ENCODE assay signal across 1 cellular context in genomic region chr3:30233924-30234666, GRCh38.
TF ChIP-seq lines count a peak whose summit lies in the region.

No MANE protein-coding gene starts in this region.

TF ChIP-seq in HepG2, 621 proteins besides CTCF, POLR2A, EP300 and RAD21 (continued from another document):
- TF ChIP-seq NFIB (CRISPR knock-in tag; IDR thresholded peaks at IDR 0.05; ENCODE audit: borderline replicate concordance): no peak
